In genomic region chr20:58651548-58651822, GRCh38 we compare ENCODE assay signal across 8 cellular contexts. TPM values are rescaled to one million over a fixed set of nuclear protein-coding genes. Genes with fewer than 3 reads are reported as not detected.
DNase-seq lines count a peak whose midpoint lies in the region; ATAC-seq, FAIRE-seq and TF ChIP-seq lines count a peak whose summit lies in the region.

No MANE protein-coding gene starts in this region.

- FAIRE-seq in GM19239 (lab: Jason Lieb, UNC), result no peak

- peaks cover 31% of the 10 kb centered on the region for H3K4me1 Mint-ChIP-seq in stimulated activated naive CD8-positive, alpha-beta T cell treated with anti-CD3 and anti-CD28 coated beads, Interleukin-15, Interleukin-2, amounts not matched to agents 100 ng/mL and 50 ng/mL, for 24 hours (ENCODE audit: low read depth)

- DNase-seq in stimulated activated naive CD8-positive, alpha-beta T cell treated with anti-CD3 and anti-CD28 coated beads, Interleukin-15, Interleukin-2, amounts not matched to agents 100 U/mL and 50 U/mL, for 24 hours, result no peak
- no peak for DNase-seq in adrenal gland
- DNase-seq in kidney epithelial cell (ENCODE audit: low read depth), result no peak
- peak in 30 of 49 donors; percentile 21 to 85 (median 66) for DNase-seq in substantia nigra (lab: John Stamatoyannopoulos, UW)
- DNase-seq in HCEC 1CT, result no peak
- no peak for DNase-seq in GM19239 (ENCODE audit: insufficient read length, low spot score)

- H3K36me3 Mint-ChIP-seq in stimulated activated naive CD8-positive, alpha-beta T cell treated with anti-CD3 and anti-CD28 coated beads, Interleukin-15, Interleukin-2, amounts not matched to agents 100 ng/mL and 50 ng/mL, for 24 hours (ENCODE audit: low read depth), result peaks cover 15% of the 10 kb centered on the region

- TF ChIP-seq CTCF in adrenal gland (IDR thresholded peaks at IDR 0.05), result no peak
- TF ChIP-seq CTCF in kidney epithelial cell (IDR thresholded peaks at IDR 0.05; ENCODE audit: insufficient read depth, low read length, poor library complexity, severe bottlenecking), result no peak

- H3K9me3 Mint-ChIP-seq in stimulated activated naive CD8-positive, alpha-beta T cell treated with anti-CD3 and anti-CD28 coated beads, Interleukin-15, Interleukin-2, amounts not matched to agents 100 ng/mL and 50 ng/mL, for 24 hours, result no peaks in the 10 kb centered on the region

- peaks cover 15 to 50% of the 10 kb centered on the region in 2 donors for H3K4me1 ChIP-seq in adrenal gland (replicated peaks in 1 of 2)

- TF ChIP-seq POLR2A in adrenal gland (IDR thresholded peaks at IDR 0.05), result no peak

- ATAC-seq in stimulated activated naive CD8-positive, alpha-beta T cell treated with anti-CD3 and anti-CD28 coated beads, Interleukin-15, Interleukin-2, amounts not matched to agents 100 U/mL and 50 U/mL, for 24 hours, result no peak
- no peak for ATAC-seq in HG02884 (IDR thresholded peaks at IDR 0.05; ENCODE audit: unreplicated experiment)

- H3K27me3 ChIP-seq in adrenal gland (no peaks in the 10 kb centered on the region), kidney epithelial cell (ENCODE audit: control insufficient read depth, insufficient read depth, low read length) (no peaks in the 10 kb centered on the region)

- peak overlapping the region; percentile 99 for H3K4me3 Mint-ChIP-seq in stimulated activated naive CD8-positive, alpha-beta T cell treated with anti-CD3 and anti-CD28 coated beads, Interleukin-15, Interleukin-2, amounts not matched to agents 100 ng/mL and 50 ng/mL, for 24 hours

- no peaks in the 10 kb centered on the region for H3K27me3 Mint-ChIP-seq in stimulated activated naive CD8-positive, alpha-beta T cell treated with anti-CD3 and anti-CD28 coated beads, Interleukin-15, Interleukin-2, amounts not matched to agents 100 ng/mL and 50 ng/mL, for 24 hours

- no peaks in the 10 kb centered on the region for H3K9me3 ChIP-seq in adrenal gland (replicated peaks in 1 of 3)

- 0 to 3% (median 2%) methylated on average over 8 to 11 of the region's 11 CpGs for WGBS in adrenal gland, 4 donors

- H3K36me3 ChIP-seq in adrenal gland (replicated peaks in 1 of 2) (no peaks in the 10 kb centered on the region), kidney epithelial cell (ENCODE audit: control insufficient read depth, insufficient read depth, low read length) (no peaks in the 10 kb centered on the region)

- H3K27ac Mint-ChIP-seq in stimulated activated naive CD8-positive, alpha-beta T cell treated with anti-CD3 and anti-CD28 coated beads, Interleukin-15, Interleukin-2, amounts not matched to agents 100 ng/mL and 50 ng/mL, for 24 hours, result peak overlapping the region; percentile 98

- H3K4me3 ChIP-seq in adrenal gland, result peak overlapping the region; percentile 38 to 98 (median 82)
- H3K4me3 ChIP-seq in kidney epithelial cell (ENCODE audit: low read depth, low read length), result peak overlapping the region; percentile 78

- intact Hi-C loops in adrenal gland (cut with DNase I), result no loop called here

- peak overlapping the region; percentile 76 to 97 (median 92) for H3K27ac ChIP-seq in adrenal gland
- peak overlapping the region; percentile 93 for H3K27ac ChIP-seq in substantia nigra (ENCODE audit: low read depth, low read length, poor library complexity, severe bottlenecking)

RNA-seq across cellular contexts. Expression of gene STX16, which starts 0.4 kb away (rescaled TPM):
- total RNA-seq in adrenal gland (10 to 100 TPM; 29.3 to 65.2 (median 43.6) TPM), kidney epithelial cell (38.3 and 53.6 TPM in 2 replicates)
- polyA plus RNA-seq in adrenal gland, result 100 to 1,000 TPM in 1 of 3 donors, 10 to 100 TPM in 2; 33.4 to 134 (median 82.5) TPM

RNA-seq across cellular contexts. Expression of gene NPEPL1, which starts 41.1 kb away (rescaled TPM):
- total RNA-seq in adrenal gland (10 to 100 TPM; 16.1 to 63.5 (median 35.2) TPM), kidney epithelial cell (29.7 and 30.1 TPM in 2 replicates)
- 100 to 1,000 TPM in 2 of 3 donors, 1 to 10 TPM in 1; 9.3 to 158 (median 104) TPM for polyA plus RNA-seq in adrenal gland

Comparison
In these comparisons a context has a peak if more than half of its experiments do, and no peak if none do; other contexts are left out.
1. DNase-seq: peak in substantia nigra (30 of 49); none in stimulated activated naive CD8-positive, alpha-beta T cell treated with anti-CD3 and anti-CD28 coated beads, Interleukin-15, Interleukin-2, amounts not matched to agents 100 U/mL and 50 U/mL, for 24 hours (single experiment), adrenal gland (0 of 7), kidney epithelial cell (single experiment), HCEC 1CT (single experiment) and GM19239 (single experiment).